2 cellular contexts compared by ENCODE assay signal in the genomic region with DNA sequence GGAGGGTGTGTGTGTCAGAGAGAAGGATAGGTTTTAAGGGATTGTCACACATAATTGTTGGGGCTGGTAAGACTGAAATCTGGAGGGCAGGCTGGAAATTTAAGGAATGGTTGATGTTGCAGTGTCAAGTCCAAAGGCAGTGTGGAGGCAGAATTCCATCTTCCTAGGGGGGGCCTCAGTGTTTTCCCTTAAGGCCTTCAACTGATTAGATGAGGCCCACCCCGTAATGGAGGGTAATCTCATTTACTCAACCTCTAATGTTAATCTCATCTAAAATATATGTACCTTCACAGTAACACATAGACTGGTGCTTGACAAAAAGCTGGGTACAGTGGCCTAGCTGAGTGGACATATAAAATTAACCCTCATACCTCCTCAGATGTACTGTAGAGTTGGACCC.
TF ChIP-seq lines count a peak whose summit lies in the region.

No MANE protein-coding gene starts in this region.

TF ChIP-seq in GM23338, 12 proteins besides CTCF, POLR2A, EP300 and RAD21:
- TF ChIP-seq, protein P1, sequence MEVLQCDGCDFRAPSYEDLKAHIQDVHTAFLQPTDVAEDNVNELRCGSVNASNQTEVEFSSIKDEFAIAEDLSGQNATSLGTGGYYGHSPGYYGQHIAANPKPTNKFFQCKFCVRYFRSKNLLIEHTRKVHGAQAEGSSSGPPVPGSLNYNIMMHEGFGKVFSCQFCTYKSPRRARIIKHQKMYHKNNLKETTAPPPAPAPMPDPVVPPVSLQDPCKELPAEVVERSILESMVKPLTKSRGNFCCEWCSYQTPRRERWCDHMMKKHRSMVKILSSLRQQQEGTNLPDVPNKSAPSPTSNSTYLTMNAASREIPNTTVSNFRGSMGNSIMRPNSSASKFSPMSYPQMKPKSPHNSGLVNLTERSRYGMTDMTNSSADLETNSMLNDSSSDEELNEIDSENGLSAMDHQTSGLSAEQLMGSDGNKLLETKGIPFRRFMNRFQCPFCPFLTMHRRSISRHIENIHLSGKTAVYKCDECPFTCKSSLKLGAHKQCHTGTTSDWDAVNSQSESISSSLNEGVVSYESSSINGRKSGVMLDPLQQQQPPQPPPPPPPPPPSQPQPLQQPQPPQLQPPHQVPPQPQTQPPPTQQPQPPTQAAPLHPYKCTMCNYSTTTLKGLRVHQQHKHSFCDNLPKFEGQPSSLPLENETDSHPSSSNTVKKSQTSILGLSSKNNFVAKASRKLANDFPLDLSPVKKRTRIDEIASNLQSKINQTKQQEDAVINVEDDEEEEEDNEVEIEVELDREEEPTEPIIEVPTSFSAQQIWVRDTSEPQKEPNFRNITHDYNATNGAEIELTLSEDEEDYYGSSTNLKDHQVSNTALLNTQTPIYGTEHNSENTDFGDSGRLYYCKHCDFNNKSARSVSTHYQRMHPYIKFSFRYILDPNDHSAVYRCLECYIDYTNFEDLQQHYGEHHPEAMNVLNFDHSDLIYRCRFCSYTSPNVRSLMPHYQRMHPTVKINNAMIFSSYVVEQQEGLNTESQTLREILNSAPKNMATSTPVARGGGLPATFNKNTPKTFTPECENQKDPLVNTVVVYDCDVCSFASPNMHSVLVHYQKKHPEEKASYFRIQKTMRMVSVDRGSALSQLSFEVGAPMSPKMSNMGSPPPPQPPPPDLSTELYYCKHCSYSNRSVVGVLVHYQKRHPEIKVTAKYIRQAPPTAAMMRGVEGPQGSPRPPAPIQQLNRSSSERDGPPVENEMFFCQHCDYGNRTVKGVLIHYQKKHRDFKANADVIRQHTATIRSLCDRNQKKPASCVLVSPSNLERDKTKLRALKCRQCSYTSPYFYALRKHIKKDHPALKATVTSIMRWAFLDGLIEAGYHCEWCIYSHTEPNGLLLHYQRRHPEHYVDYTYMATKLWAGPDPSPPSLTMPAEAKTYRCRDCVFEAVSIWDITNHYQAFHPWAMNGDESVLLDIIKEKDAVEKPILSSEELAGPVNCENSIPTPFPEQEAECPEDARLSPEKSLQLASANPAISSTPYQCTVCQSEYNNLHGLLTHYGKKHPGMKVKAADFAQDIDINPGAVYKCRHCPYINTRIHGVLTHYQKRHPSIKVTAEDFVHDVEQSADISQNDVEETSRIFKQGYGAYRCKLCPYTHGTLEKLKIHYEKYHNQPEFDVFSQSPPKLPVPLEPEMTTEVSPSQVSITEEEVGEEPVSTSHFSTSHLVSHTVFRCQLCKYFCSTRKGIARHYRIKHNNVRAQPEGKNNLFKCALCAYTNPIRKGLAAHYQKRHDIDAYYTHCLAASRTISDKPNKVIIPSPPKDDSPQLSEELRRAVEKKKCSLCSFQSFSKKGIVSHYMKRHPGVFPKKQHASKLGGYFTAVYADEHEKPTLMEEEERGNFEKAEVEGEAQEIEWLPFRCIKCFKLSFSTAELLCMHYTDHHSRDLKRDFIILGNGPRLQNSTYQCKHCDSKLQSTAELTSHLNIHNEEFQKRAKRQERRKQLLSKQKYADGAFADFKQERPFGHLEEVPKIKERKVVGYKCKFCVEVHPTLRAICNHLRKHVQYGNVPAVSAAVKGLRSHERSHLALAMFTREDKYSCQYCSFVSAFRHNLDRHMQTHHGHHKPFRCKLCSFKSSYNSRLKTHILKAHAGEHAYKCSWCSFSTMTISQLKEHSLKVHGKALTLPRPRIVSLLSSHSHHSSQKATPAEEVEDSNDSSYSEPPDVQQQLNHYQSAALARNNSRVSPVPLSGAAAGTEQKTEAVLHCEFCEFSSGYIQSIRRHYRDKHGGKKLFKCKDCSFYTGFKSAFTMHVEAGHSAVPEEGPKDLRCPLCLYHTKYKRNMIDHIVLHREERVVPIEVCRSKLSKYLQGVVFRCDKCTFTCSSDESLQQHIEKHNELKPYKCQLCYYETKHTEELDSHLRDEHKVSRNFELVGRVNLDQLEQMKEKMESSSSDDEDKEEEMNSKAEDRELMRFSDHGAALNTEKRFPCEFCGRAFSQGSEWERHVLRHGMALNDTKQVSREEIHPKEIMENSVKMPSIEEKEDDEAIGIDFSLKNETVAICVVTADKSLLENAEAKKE (CRISPR knock-in tag; IDR thresholded peaks at IDR 0.05), result no peak
- TF ChIP-seq CREB1 (CRISPR knock-in tag; IDR thresholded peaks at IDR 0.05; ENCODE audit: low read depth), result no peak
- TF ChIP-seq JUNB (IDR thresholded peaks at IDR 0.05; ENCODE audit: unreplicated experiment), result no peak

TF ChIP-seq in IMR-90, 13 proteins besides CTCF, POLR2A, EP300 and RAD21:
- TF ChIP-seq MAZ (IDR thresholded peaks at IDR 0.05; ENCODE audit: borderline replicate concordance, low read depth, low read length) (no peak), RFX5 (IDR thresholded peaks at IDR 0.05; ENCODE audit: low read depth, low read length) (no peak), RCOR1 (IDR thresholded peaks at IDR 0.05; ENCODE audit: insufficient replicate concordance, low read length) (no peak)
- TF ChIP-seq, protein P2, sequence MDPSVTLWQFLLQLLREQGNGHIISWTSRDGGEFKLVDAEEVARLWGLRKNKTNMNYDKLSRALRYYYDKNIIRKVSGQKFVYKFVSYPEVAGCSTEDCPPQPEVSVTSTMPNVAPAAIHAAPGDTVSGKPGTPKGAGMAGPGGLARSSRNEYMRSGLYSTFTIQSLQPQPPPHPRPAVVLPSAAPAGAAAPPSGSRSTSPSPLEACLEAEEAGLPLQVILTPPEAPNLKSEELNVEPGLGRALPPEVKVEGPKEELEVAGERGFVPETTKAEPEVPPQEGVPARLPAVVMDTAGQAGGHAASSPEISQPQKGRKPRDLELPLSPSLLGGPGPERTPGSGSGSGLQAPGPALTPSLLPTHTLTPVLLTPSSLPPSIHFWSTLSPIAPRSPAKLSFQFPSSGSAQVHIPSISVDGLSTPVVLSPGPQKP (IDR thresholded peaks at IDR 0.05; ENCODE audit: borderline replicate concordance, low read depth, low read length), result no peak
TF ChIP-seq in IMR-90: peak in this region for 0.
